ENCODE assay signal across 30 cellular contexts in genomic region chr9:91067306-91067860, GRCh38.
"Had no signal": no experiment of that assay in that cellular context is flagged by ENCODE, and none has a peak within 500 bp of the region (broad histone marks: within the 10 kb centered on the region; RNA-seq: fewer than 3 reads in every experiment).

No MANE protein-coding gene starts in this region.

- H3K27me3 ChIP-seq: adrenal gland, body of pancreas, cardiac muscle cell, gastroesophageal sphincter, heart right ventricle had no signal

- H3K4me3 Mint-ChIP-seq: activated CD8-positive, alpha-beta T cell treated with anti-CD3 and anti-CD28 coated beads for 36 hours; activated naive CD4-positive, alpha-beta T cell treated with anti-CD3 and anti-CD28 coated beads for 36 hours; activated naive CD4-positive, alpha-beta T cell treated with anti-CD3 and anti-CD28 coated beads, Interleukin-2, amount 50 U/mL, for 24 hours; activated naive CD8-positive, alpha-beta T cell treated with anti-CD3 and anti-CD28 coated beads for 36 hours; activated naive CD8-positive, alpha-beta T cell treated with anti-CD3 and anti-CD28 coated beads, Interleukin-2, amount 50 U/mL, for 24 hours; activated T-helper 1 cell treated with anti-CD3 and anti-CD28 coated beads, Interleukin-12 subunit alpha, Interleukin-12 subunit beta, Interleukin-2, Interleukin-4 antibody, amounts not matched to agents 30 ng/mL and 10 ng/mL and 1 ng/mL, durations not matched to agents 14 hours and 24 hours and 36 hours; central memory CD8-positive, alpha-beta T cell; effector memory CD8-positive, alpha-beta T cell had no signal

- H3K9me3 Mint-ChIP-seq: activated naive CD4-positive, alpha-beta T cell treated with anti-CD3 and anti-CD28 coated beads, Interleukin-2, amount 50 U/mL, for 24 hours; activated naive CD8-positive, alpha-beta T cell treated with anti-CD3 and anti-CD28 coated beads, Interleukin-2, amount 50 U/mL, for 24 hours; activated T-helper 1 cell treated with anti-CD3 and anti-CD28 coated beads, Interleukin-12 subunit alpha, Interleukin-12 subunit beta, Interleukin-2, Interleukin-4 antibody, amounts not matched to agents 30 ng/mL and 10 ng/mL and 1 ng/mL, durations not matched to agents 14 hours and 24 hours and 36 hours; activated T-helper 2 cell treated with anti-CD3 and anti-CD28 coated beads, Interferon-gamma antibody, Interleukin-2, Interleukin-4, amounts not matched to agents 10 μg/mL and 5 μg/mL and 100 μg/mL, durations not matched to agents 14 hours and 24 hours and 36 hours; central memory CD8-positive, alpha-beta T cell; effector memory CD8-positive, alpha-beta T cell had no signal

- H3K4me1 ChIP-seq: adrenal gland, body of pancreas had no signal

- H3K4me3 ChIP-seq: adrenal gland, body of pancreas, cardiac muscle cell, esophagus squamous epithelium, gastroesophageal sphincter, heart right ventricle had no signal

- DNase-seq: activated CD4-positive, alpha-beta T cell treated with anti-CD3 and anti-CD28 coated beads for 4 hours; activated CD4-positive, alpha-beta T cell treated with anti-CD3 and anti-CD28 coated beads, Interleukin-2, amount 50 U/mL, for 1 hour; activated CD4-positive, alpha-beta T cell treated with anti-CD3 and anti-CD28 coated beads, Interleukin-2, amount 50 U/mL, for 48 hours; activated CD4-positive, CD25-positive, alpha-beta regulatory T cell; activated CD4-positive, CD25-positive, alpha-beta regulatory T cell treated with anti-CD3 and anti-CD28 coated beads, Interleukin-2, amount 50 U/mL, for 72 hours; activated CD8-positive, alpha-beta T cell treated with anti-CD3 and anti-CD28 coated beads for 36 hours; activated effector memory CD4-positive, alpha-beta T cell treated with anti-CD3 and anti-CD28 coated beads, Interleukin-2, amount 50 U/mL, for 16 hours; activated naive CD4-positive, alpha-beta T cell treated with anti-CD3 and anti-CD28 coated beads for 36 hours; activated naive CD8-positive, alpha-beta T cell treated with anti-CD3 and anti-CD28 coated beads for 36 hours; activated naive CD8-positive, alpha-beta T cell treated with anti-CD3 and anti-CD28 coated beads, Interleukin-2, amount 50 U/mL, for 24 hours; activated T-cell treated with anti-CD3 and anti-CD28 coated beads, Interleukin-2, amount 50 U/mL, for 1 hour; adrenal gland; amygdala; aorta; body of pancreas; cortex of kidney; dermis blood vessel endothelial cell; effector CD4-positive, alpha-beta T cell; effector memory CD8-positive, alpha-beta T cell; erythroblast; esophagus squamous epithelium; foreskin melanocyte; heart right ventricle; T-helper 2 cell had no signal

- H3K9me3 ChIP-seq: adrenal gland, body of pancreas, esophagus squamous epithelium, gastroesophageal sphincter, heart right ventricle had no signal

- H3K27me3 Mint-ChIP-seq: activated naive CD4-positive, alpha-beta T cell treated with anti-CD3 and anti-CD28 coated beads, Interleukin-2, amount 50 U/mL, for 24 hours; central memory CD8-positive, alpha-beta T cell; effector memory CD8-positive, alpha-beta T cell had no signal

- H3K27ac ChIP-seq: adrenal gland, body of pancreas, cardiac muscle cell, esophagus squamous epithelium, gastroesophageal sphincter, heart right ventricle had no signal

- H3K27ac Mint-ChIP-seq: activated CD8-positive, alpha-beta T cell treated with anti-CD3 and anti-CD28 coated beads for 36 hours; activated naive CD4-positive, alpha-beta T cell treated with anti-CD3 and anti-CD28 coated beads for 36 hours; activated naive CD4-positive, alpha-beta T cell treated with anti-CD3 and anti-CD28 coated beads, Interleukin-2, amount 50 U/mL, for 24 hours; activated naive CD8-positive, alpha-beta T cell treated with anti-CD3 and anti-CD28 coated beads for 36 hours; activated naive CD8-positive, alpha-beta T cell treated with anti-CD3 and anti-CD28 coated beads, Interleukin-2, amount 50 U/mL, for 24 hours; activated T-helper 1 cell treated with anti-CD3 and anti-CD28 coated beads, Interleukin-12 subunit alpha, Interleukin-12 subunit beta, Interleukin-2, Interleukin-4 antibody, amounts not matched to agents 30 ng/mL and 10 ng/mL and 1 ng/mL, durations not matched to agents 14 hours and 24 hours and 36 hours; activated T-helper 2 cell treated with anti-CD3 and anti-CD28 coated beads, Interferon-gamma antibody, Interleukin-2, Interleukin-4, amounts not matched to agents 10 μg/mL and 5 μg/mL and 100 μg/mL, durations not matched to agents 14 hours and 24 hours and 36 hours had no signal

- H3K36me3 ChIP-seq: adrenal gland, cardiac muscle cell, esophagus squamous epithelium, gastroesophageal sphincter, heart right ventricle had no signal
